Comparison of ENCODE assay signal across 22 cellular contexts in the genomic region with DNA sequence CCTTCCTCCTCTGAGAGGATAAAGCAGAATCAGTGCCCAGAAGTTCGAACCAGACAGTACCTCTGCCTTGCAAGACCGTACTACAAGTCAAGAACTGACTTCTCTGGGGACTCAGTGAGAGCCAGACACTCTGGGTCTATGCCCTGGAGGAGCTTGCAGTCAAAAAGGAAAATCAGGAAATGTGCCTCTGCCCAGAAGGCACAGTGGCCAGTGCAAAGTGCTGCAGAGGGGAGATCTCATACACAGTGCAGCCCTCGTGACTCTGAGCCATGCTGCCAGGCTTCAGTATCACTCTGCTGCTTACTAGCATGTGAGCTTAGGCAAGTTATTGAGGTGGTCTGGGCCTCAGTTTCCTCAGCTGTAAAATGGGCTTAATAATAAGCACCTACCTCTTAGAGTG.
DNase-seq lines count a peak whose midpoint lies in the region; ATAC-seq, FAIRE-seq and TF ChIP-seq lines count a peak whose summit lies in the region.
"Had no signal": no experiment of that assay in that cellular context is flagged by ENCODE, and none has a peak within 500 bp of the region (broad histone marks: within the 10 kb centered on the region; RNA-seq: fewer than 3 reads in every experiment).

No MANE protein-coding gene starts in this region.

- no peak overlapping the region for H2BK120ac ChIP-seq in H1 (replicated peaks; ENCODE audit: low read depth, low read length)

- H2BK12ac ChIP-seq in H1 (ENCODE audit: low read depth, low read length): no peak overlapping the region

- H3K14ac ChIP-seq in H1 (ENCODE audit: insufficient read length): no peak overlapping the region

- no peaks in the 10 kb centered on the region for H3K4me1 ChIP-seq in H1 (replicated peaks in 1 of 4; ENCODE audit: control insufficient read depth in 3 of 4, insufficient read depth in 4 of 4, low read length in 3 of 4)
- peaks cover 13% of the 10 kb centered on the region for H3K4me1 ChIP-seq in mucosa of stomach (ENCODE audit: control insufficient read depth, insufficient read depth, low read length)
- H3K4me1 ChIP-seq: BE2C, HAP-1 had no signal

- no peak overlapping the region for H2BK20ac ChIP-seq in H1 (ENCODE audit: low read length)

- no peaks in the 10 kb centered on the region; the same call in 1 of the 2 replicates for H3K23me2 ChIP-seq in H1 (ENCODE audit: low read depth, low read length)

- DNase-seq in H1 (ENCODE audit: low read depth in 1 of 2, low spot score in 2 of 2) (no peak), NCI-H1417 (lab: John Stamatoyannopoulos, UW) (no peak)
- DNase-seq: ACHN; BE2C; C1 segment of cervical spinal cord; CD4-positive, CD25-positive, alpha-beta regulatory T cell; CD8-positive, alpha-beta memory T cell; COR-L47; DMS 273 treated with DMSO at 0.1 percent for 48 hours; DMS53; DND-41; EL; IMR-90 had no signal

- H3K79me1 ChIP-seq in H1 (ENCODE audit: low read depth, low read length): no peaks in the 10 kb centered on the region

- no peak overlapping the region for H3K4me2 ChIP-seq in H1 (ENCODE audit: insufficient read depth in 1 of 2, low read depth in 2 of 2, low read length in 2 of 2)

- no peaks in the 10 kb centered on the region for H3K79me2 ChIP-seq in H1 (ENCODE audit: control insufficient read depth in 1 of 2, insufficient read depth in 2 of 2, low read length in 2 of 2)

- H3K27me3 ChIP-seq in H1 (replicated peaks in 1 of 4; ENCODE audit: control insufficient read depth in 3 of 4, extremely low read depth in 1 of 4, insufficient read depth in 3 of 4, low read length in 3 of 4) (no peaks in the 10 kb centered on the region), mucosa of stomach (ENCODE audit: control insufficient read depth, insufficient read depth, low read length) (no peaks in the 10 kb centered on the region)
- H3K27me3 ChIP-seq: BE2C had no signal

- no peak overlapping the region for H2AK5ac ChIP-seq in H1 (ENCODE audit: low read depth, low read length)

- H3K27ac ChIP-seq in VCaP (peak overlapping the region; percentile 70), H1 (ENCODE audit: low read depth, low read length) (no peak overlapping the region)
- H3K27ac ChIP-seq: HL-60 had no signal

- H2BK15ac ChIP-seq in H1 (ENCODE audit: low read length): peak overlapping the region; percentile 40; the same call in 1 of the 2 replicates

- H3K9me3 ChIP-seq in H1 (ENCODE audit: insufficient read depth in 2 of 2, low read depth in 1 of 2, low read length in 1 of 2): no peaks in the 10 kb centered on the region
- no peaks in the 10 kb centered on the region for H3K9me3 ChIP-seq in mucosa of stomach (ENCODE audit: control insufficient read depth, low read length)
- H3K9me3 ChIP-seq: BE2C, HAP-1 had no signal

- H4K8ac ChIP-seq in H1 (ENCODE audit: extremely low read depth, insufficient read depth, low read length): no peak overlapping the region

- H3K4ac ChIP-seq in H1 (replicated peaks; ENCODE audit: insufficient read length, low read depth, low read length): no peak overlapping the region

- TF ChIP-seq CTCF in VCaP (conservative IDR thresholded peaks at IDR 0.05): no peak
- TF ChIP-seq CTCF in H1 (IDR thresholded peaks at IDR 0.05; ENCODE audit: control extremely low read depth in 1 of 3, insufficient read depth in 1 of 3, low read depth in 1 of 3, low read length in 3 of 3): no peak

- POLR2A ChIA-PET in H1 (lab: Charles Lee; ENCODE audit: partially characterized antibody): no interaction called here

- no peak overlapping the region for H4K5ac ChIP-seq in H1 (ENCODE audit: insufficient read length, low read depth, low read length)

- H2BK5ac ChIP-seq in H1 (ENCODE audit: low read depth, low read length): no peak overlapping the region

- no peak overlapping the region for H3K4me3 ChIP-seq in H1 (ENCODE audit: extremely low read depth in 1 of 4, insufficient read depth in 2 of 4, low read depth in 3 of 4, low read length in 4 of 4)
- H3K4me3 ChIP-seq in mucosa of stomach (ENCODE audit: low read length): peak overlapping the region; percentile 16
- H3K4me3 ChIP-seq: GM12878, HAP-1 had no signal

- no peak overlapping the region for H2AFZ ChIP-seq in H1 (ENCODE audit: low read length)

- FAIRE-seq in H1 (lab: Jason Lieb, UNC): no peak
- FAIRE-seq: A204.1, GM12878, GM19239 had no signal

- H3K9ac ChIP-seq in H1 (replicated peaks in 1 of 4; ENCODE audit: extremely low read depth in 1 of 4, low read depth in 3 of 4, low read length in 3 of 4): no peak overlapping the region
- peak overlapping the region; percentile 16 for H3K9ac ChIP-seq in mucosa of stomach (ENCODE audit: low read length)

- H3K36me3 ChIP-seq in H1 (ENCODE audit: control insufficient read depth in 2 of 4, insufficient read depth in 4 of 4, low read length in 3 of 4): no peaks in the 10 kb centered on the region
- H3K36me3 ChIP-seq in mucosa of stomach (ENCODE audit: control insufficient read depth, insufficient read depth, low read length): no peaks in the 10 kb centered on the region
- H3K36me3 ChIP-seq: BE2C, HAP-1 had no signal

- H3K56ac ChIP-seq in H1 (replicated peaks; ENCODE audit: insufficient read length, low read depth, low read length): no peak overlapping the region

- H3K18ac ChIP-seq in H1 (ENCODE audit: extremely low read depth, low read length): no peak overlapping the region

- CTCF ChIA-PET in H1 (lab: Charles Lee; ENCODE audit: partially characterized antibody): no interaction called here

- no peak for TF ChIP-seq EP300 in H1 (IDR thresholded peaks at IDR 0.05; ENCODE audit: borderline replicate concordance in 1 of 2, low read depth in 2 of 2, low read length in 2 of 2)

- no peak for TF ChIP-seq RAD21 in H1 (IDR thresholded peaks at IDR 0.05 in 1 of 2, conservative IDR thresholded peaks at IDR 0.05 in 1 of 2; ENCODE audit: low read depth in 2 of 2, low read length in 2 of 2)

- no peak for ATAC-seq in HG03571 (IDR thresholded peaks at IDR 0.05; ENCODE audit: unreplicated experiment)
- no peak for ATAC-seq in GM19035 (IDR thresholded peaks at IDR 0.05; ENCODE audit: unreplicated experiment)
- ATAC-seq: GM12878 had no signal

- no peak for TF ChIP-seq POLR2A in H1 (IDR thresholded peaks at IDR 0.05; ENCODE audit: control extremely low read depth in 1 of 2, low read depth in 2 of 2, low read length in 2 of 2)

- H4K91ac ChIP-seq in H1 (replicated peaks; ENCODE audit: insufficient read length, low read length): no peak overlapping the region

- H3K23ac ChIP-seq in H1 (ENCODE audit: insufficient read length): no peak overlapping the region

- WGBS in H1 (ENCODE audit: extremely low coverage in 1 of 2, insufficient coverage in 1 of 2, insufficient read length in 1 of 2, insufficient replicate concordance in 2 of 2, low coverage in 1 of 2, low lambda C conversion rate in 2 of 2, missing lambda C conversion rate in 1 of 2), 2 experiments: 80% methylated on average over 3 of the region's 3 CpGs; no CpG with 5 or more reads in 1 of the 2 experiments

- H4K20me1 ChIP-seq in H1 (replicated peaks in 1 of 2; ENCODE audit: control insufficient read depth in 1 of 2, insufficient read depth in 2 of 2, low read length in 2 of 2): no peaks in the 10 kb centered on the region

TF ChIP-seq in H1, 55 proteins besides CTCF, POLR2A, EP300 and RAD21:
- TF ChIP-seq SIRT6 (IDR thresholded peaks at IDR 0.05; ENCODE audit: low read length) (no peak), SIX5 (IDR thresholded peaks at IDR 0.05; ENCODE audit: low read depth, low read length) (no peak), KDM4A (IDR thresholded peaks at IDR 0.05; ENCODE audit: low read depth, low read length, severe bottlenecking) (no peak), SUZ12 (IDR thresholded peaks at IDR 0.05; ENCODE audit: low read length) (no peak), CHD1 (IDR thresholded peaks at IDR 0.05; ENCODE audit: low read depth, low read length) (no peak), BCL11A (IDR thresholded peaks at IDR 0.05; ENCODE audit: low read depth in 2 of 2, low read length in 2 of 2) (no peak), YY1 (IDR thresholded peaks at IDR 0.05; ENCODE audit: low read depth, low read length) (no peak), CTBP2 (IDR thresholded peaks at IDR 0.05; ENCODE audit: borderline replicate concordance, insufficient read depth, insufficient read length, low read length) (no peak), BACH1 (IDR thresholded peaks at IDR 0.05; ENCODE audit: low read length) (no peak), KDM5A (IDR thresholded peaks at IDR 0.05; ENCODE audit: low read length) (no peak), TBP (IDR thresholded peaks at IDR 0.05; ENCODE audit: low read depth, low read length) (no peak), SP4 (IDR thresholded peaks at IDR 0.05; ENCODE audit: low read length) (no peak), TCF12 (IDR thresholded peaks at IDR 0.05; ENCODE audit: low read depth, low read length) (no peak), CBX8 (IDR thresholded peaks at IDR 0.05; ENCODE audit: borderline replicate concordance, low read depth, low read length) (no peak)
- TF ChIP-seq, protein P1, sequence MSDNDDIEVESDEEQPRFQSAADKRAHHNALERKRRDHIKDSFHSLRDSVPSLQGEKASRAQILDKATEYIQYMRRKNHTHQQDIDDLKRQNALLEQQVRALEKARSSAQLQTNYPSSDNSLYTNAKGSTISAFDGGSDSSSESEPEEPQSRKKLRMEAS (IDR thresholded peaks at IDR 0.05): no peak
